In genomic region chr11:42205518-42205917, GRCh38 we compare ENCODE assay signal across 26 cellular contexts.
"Had no signal": no experiment of that assay in that cellular context is flagged by ENCODE, and none has a peak within 500 bp of the region (broad histone marks: within the 10 kb centered on the region; RNA-seq: fewer than 3 reads in every experiment).

No MANE protein-coding gene starts in this region.

- H3K79me2 ChIP-seq: parathyroid adenoma had no signal

- H2AFZ ChIP-seq: parathyroid adenoma had no signal

- H3K27me3 ChIP-seq: brain microvascular endothelial cell, gastroesophageal sphincter, right atrium auricular region, spleen, tibial nerve had no signal

- H3K9me3 ChIP-seq: gastroesophageal sphincter, right atrium auricular region had no signal

- ATAC-seq: gastroesophageal sphincter; left cardiac atrium; naive thymus-derived CD8-positive, alpha-beta T cell had no signal

- H3K4me1 ChIP-seq: gastroesophageal sphincter, parathyroid adenoma, right atrium auricular region, spleen, tibial nerve had no signal

- H3K27ac ChIP-seq: brain microvascular endothelial cell, coronary artery, dorsolateral prefrontal cortex, gastroesophageal sphincter, parathyroid adenoma, right atrium auricular region, spleen, tibial nerve had no signal

- DNase-seq: activated CD4-positive, alpha-beta memory T cell treated with anti-CD3 and anti-CD28 coated beads for 36 hours; activated CD4-positive, alpha-beta T cell treated with anti-CD3 and anti-CD28 coated beads, Interleukin-2, amount 10 ng/mL, durations not matched to agents 24 days and 14 days; activated CD4-positive, CD25-positive, alpha-beta regulatory T cell treated with anti-CD3 and anti-CD28 coated beads, Interleukin-2, amount 50 U/mL, for 72 hours; activated CD8-positive, alpha-beta memory T cell treated with anti-CD3 and anti-CD28 coated beads, Interleukin-2, amount 50 U/mL, for 48 hours; activated gamma-delta T cell treated with Interleukin-2 at 50 U/mL for 16 hours; activated naive CD4-positive, alpha-beta T cell treated with anti-CD3 and anti-CD28 coated beads, Interleukin-2, amount 50 U/mL, for 16 hours; activated T-cell treated with anti-CD3 and anti-CD28 coated beads, Interleukin-2, amount 50 U/mL, for 24 hours; amniotic stem cell; brain microvascular endothelial cell; dorsolateral prefrontal cortex; effector memory CD4-positive, alpha-beta T cell; erythroblast; hippocampal formation; left cardiac atrium; midbrain; naive thymus-derived CD8-positive, alpha-beta T cell; occipital lobe; spleen; stimulated activated naive CD4-positive, alpha-beta T cell treated with Interleukin-2 at 50 U/mL for 16 hours had no signal

- FAIRE-seq: astrocyte, keratinocyte had no signal

- H3K36me3 ChIP-seq: brain microvascular endothelial cell, gastroesophageal sphincter, right atrium auricular region, spleen, tibial nerve had no signal

- H3K4me3 ChIP-seq: coronary artery, dorsolateral prefrontal cortex, gastroesophageal sphincter, right atrium auricular region, spleen, tibial nerve had no signal
